In the genomic region with DNA sequence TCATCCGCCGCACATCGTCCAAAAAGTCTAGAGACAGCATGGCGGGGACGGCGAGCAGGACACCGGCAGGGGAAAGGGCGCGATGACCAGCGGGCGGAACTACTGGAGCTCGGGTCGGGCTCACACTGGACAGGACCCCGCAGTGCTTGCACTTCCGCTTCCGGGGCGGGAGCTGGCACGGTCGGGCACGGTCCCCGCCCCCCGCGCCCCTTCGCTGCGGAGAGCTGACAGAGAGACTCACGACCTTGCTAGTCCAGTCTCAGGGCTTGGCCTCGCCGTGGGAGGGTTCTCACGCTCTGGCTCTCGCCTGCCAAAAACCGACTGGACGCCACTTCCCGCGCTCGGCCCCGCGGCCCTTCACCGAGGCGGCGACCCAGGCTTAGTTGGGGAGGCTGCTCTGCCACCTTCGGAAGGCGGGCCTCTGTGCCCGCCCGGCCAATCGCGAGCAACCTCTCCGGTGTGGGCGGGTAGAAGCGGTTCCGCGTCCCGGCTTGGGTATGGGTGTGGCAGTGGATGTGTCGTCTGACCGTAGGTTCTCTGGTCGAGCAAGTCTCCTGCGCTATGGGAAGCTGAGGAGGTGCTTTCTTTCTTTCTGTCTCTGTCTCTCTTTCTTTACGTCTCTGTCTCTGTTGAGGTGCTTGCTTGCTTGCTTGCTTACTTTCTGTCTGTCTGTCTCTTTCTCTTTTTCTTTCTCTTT, we compare ENCODE assay signal across 1 cellular context.
TF ChIP-seq lines count a peak whose summit lies in the region.

A gene (minus strand): TSS at position 104 of the 697 bp plus-strand sequence. CDS start 64 bp downstream, at position 40.

TF ChIP-seq in HEK293, 187 proteins besides CTCF, POLR2A, EP300 and RAD21 (continued from another document):
- TF ChIP-seq, protein P1, sequence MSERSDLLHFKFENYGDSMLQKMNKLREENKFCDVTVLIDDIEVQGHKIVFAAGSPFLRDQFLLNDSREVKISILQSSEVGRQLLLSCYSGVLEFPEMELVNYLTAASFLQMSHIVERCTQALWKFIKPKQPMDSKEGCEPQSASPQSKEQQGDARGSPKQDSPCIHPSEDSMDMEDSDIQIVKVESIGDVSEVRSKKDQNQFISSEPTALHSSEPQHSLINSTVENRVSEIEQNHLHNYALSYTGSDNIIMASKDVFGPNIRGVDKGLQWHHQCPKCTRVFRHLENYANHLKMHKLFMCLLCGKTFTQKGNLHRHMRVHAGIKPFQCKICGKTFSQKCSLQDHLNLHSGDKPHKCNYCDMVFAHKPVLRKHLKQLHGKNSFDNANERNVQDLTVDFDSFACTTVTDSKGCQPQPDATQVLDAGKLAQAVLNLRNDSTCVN (tag by site-specific recombination; optimal IDR thresholded peaks at IDR 0.05) = peak; percentile 91
- TF ChIP-seq, protein P2, sequence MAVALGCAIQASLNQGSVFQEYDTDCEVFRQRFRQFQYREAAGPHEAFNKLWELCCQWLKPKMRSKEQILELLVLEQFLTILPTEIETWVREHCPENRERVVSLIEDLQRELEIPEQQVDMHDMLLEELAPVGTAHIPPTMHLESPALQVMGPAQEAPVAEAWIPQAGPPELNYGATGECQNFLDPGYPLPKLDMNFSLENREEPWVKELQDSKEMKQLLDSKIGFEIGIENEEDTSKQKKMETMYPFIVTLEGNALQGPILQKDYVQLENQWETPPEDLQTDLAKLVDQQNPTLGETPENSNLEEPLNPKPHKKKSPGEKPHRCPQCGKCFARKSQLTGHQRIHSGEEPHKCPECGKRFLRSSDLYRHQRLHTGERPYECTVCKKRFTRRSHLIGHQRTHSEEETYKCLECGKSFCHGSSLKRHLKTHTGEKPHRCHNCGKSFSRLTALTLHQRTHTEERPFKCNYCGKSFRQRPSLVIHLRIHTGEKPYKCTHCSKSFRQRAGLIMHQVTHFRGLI (tag by site-specific recombination; IDR thresholded peaks at IDR 0.05) = peak; percentile 68
- peak; percentile 76; the same call in 1 of the 2 replicates for TF ChIP-seq ZNF660 (tag by site-specific recombination; IDR thresholded peaks at IDR 0.05)
- TF ChIP-seq, protein P3, sequence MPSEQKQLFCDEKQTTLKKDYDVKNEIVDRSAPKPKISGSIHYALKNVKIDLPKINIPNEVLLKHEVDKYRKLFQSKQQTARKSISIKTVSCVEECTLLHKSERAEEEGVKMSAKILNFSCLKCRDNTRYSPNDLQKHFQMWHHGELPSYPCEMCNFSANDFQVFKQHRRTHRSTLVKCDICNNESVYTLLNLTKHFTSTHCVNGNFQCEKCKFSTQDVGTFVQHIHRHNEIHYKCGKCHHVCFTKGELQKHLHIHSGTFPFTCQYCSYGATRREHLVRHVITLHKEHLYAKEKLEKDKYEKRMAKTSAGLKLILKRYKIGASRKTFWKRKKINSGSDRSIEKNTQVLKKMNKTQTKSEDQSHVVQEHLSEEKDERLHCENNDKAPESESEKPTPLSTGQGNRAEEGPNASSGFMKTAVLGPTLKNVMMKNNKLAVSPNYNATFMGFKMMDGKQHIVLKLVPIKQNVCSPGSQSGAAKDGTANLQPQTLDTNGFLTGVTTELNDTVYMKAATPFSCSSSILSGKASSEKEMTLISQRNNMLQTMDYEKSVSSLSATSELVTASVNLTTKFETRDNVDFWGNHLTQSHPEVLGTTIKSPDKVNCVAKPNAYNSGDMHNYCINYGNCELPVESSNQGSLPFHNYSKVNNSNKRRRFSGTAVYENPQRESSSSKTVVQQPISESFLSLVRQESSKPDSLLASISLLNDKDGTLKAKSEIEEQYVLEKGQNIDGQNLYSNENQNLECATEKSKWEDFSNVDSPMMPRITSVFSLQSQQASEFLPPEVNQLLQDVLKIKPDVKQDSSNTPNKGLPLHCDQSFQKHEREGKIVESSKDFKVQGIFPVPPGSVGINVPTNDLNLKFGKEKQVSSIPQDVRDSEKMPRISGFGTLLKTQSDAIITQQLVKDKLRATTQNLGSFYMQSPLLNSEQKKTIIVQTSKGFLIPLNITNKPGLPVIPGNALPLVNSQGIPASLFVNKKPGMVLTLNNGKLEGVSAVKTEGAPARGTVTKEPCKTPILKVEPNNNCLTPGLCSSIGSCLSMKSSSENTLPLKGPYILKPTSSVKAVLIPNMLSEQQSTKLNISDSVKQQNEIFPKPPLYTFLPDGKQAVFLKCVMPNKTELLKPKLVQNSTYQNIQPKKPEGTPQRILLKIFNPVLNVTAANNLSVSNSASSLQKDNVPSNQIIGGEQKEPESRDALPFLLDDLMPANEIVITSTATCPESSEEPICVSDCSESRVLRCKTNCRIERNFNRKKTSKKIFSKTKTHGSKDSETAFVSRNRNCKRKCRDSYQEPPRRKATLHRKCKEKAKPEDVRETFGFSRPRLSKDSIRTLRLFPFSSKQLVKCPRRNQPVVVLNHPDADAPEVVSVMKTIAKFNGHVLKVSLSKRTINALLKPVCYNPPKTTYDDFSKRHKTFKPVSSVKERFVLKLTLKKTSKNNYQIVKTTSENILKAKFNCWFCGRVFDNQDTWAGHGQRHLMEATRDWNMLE (tag by site-specific recombination; conservative IDR thresholded peaks at IDR 0.05; ENCODE audit: low read depth) = peak; percentile 94
- TF ChIP-seq ZNF324 (tag by site-specific recombination; IDR thresholded peaks at IDR 0.05) = 0 out of 2 replicates have a peak, but pooled peaks have one; percentile 15
- TF ChIP-seq, protein P4, sequence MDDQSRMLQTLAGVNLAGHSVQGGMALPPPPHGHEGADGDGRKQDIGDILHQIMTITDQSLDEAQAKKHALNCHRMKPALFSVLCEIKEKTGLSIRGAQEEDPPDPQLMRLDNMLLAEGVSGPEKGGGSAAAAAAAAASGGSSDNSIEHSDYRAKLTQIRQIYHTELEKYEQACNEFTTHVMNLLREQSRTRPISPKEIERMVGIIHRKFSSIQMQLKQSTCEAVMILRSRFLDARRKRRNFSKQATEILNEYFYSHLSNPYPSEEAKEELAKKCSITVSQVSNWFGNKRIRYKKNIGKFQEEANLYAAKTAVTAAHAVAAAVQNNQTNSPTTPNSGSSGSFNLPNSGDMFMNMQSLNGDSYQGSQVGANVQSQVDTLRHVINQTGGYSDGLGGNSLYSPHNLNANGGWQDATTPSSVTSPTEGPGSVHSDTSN (CRISPR knock-in tag; IDR thresholded peaks at IDR 0.05) = peak; percentile 91
- TF ChIP-seq EGR2 (tag by site-specific recombination; IDR thresholded peaks at IDR 0.05; ENCODE audit: low read depth) = peak; percentile 60
- no peak for TF ChIP-seq ZNF747 (tag by site-specific recombination; IDR thresholded peaks at IDR 0.05)
- TF ChIP-seq ZBTB8A (tag by site-specific recombination; IDR thresholded peaks at IDR 0.05) = peak; percentile 81
- TF ChIP-seq KLF8 (tag by site-specific recombination; IDR thresholded peaks at IDR 0.05) = peak; percentile 96
- TF ChIP-seq ZNF670 (tag by site-specific recombination; IDR thresholded peaks at IDR 0.05; ENCODE audit: low read depth) = no peak
- 0 out of 2 replicates have a peak, but pooled peaks have one; percentile 55 for TF ChIP-seq HOXD13 (CRISPR knock-in tag; IDR thresholded peaks at IDR 0.05; ENCODE audit: borderline replicate concordance)
- TF ChIP-seq ZNF138 (tag by site-specific recombination; IDR thresholded peaks at IDR 0.05; ENCODE audit: borderline replicate concordance) = no peak
- TF ChIP-seq, protein P5, sequence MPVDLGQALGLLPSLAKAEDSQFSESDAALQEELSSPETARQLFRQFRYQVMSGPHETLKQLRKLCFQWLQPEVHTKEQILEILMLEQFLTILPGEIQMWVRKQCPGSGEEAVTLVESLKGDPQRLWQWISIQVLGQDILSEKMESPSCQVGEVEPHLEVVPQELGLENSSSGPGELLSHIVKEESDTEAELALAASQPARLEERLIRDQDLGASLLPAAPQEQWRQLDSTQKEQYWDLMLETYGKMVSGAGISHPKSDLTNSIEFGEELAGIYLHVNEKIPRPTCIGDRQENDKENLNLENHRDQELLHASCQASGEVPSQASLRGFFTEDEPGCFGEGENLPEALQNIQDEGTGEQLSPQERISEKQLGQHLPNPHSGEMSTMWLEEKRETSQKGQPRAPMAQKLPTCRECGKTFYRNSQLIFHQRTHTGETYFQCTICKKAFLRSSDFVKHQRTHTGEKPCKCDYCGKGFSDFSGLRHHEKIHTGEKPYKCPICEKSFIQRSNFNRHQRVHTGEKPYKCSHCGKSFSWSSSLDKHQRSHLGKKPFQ (tag by site-specific recombination; IDR thresholded peaks at IDR 0.05) = peak; percentile 70
- TF ChIP-seq ZNF2 (tag by site-specific recombination; IDR thresholded peaks at IDR 0.05) = peak; percentile 67
- peak; percentile 86 for TF ChIP-seq ZSCAN30 (tag by site-specific recombination; IDR thresholded peaks at IDR 0.05)
- TF ChIP-seq, protein P6, sequence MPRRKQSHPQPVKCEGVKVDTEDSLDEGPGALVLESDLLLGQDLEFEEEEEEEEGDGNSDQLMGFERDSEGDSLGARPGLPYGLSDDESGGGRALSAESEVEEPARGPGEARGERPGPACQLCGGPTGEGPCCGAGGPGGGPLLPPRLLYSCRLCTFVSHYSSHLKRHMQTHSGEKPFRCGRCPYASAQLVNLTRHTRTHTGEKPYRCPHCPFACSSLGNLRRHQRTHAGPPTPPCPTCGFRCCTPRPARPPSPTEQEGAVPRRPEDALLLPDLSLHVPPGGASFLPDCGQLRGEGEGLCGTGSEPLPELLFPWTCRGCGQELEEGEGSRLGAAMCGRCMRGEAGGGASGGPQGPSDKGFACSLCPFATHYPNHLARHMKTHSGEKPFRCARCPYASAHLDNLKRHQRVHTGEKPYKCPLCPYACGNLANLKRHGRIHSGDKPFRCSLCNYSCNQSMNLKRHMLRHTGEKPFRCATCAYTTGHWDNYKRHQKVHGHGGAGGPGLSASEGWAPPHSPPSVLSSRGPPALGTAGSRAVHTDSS (tag by site-specific recombination; IDR thresholded peaks at IDR 0.05) = no peak
- TF ChIP-seq ZNF596 (tag by site-specific recombination; IDR thresholded peaks at IDR 0.05) = no peak
TF ChIP-seq in HEK293: peak in this region for 75.
